Comparison of ENCODE assay signal across 8 cellular contexts in genomic region chr12:47021298-47021697, GRCh38. TPM values are rescaled to one million over a fixed set of nuclear protein-coding genes. Genes with fewer than 3 reads are reported as not detected.
A peak's percentile ranks its signal among the peaks of the same experiment; 100 is the strongest.
DNase-seq lines count a peak whose midpoint lies in the region; ATAC-seq and TF ChIP-seq lines count a peak whose summit lies in the region.

No MANE protein-coding gene starts in this region.

- H3K36me3 ChIP-seq in ovary = no peaks in the 10 kb centered on the region

- no peak for TF ChIP-seq EP300 in ovary (IDR thresholded peaks at IDR 0.05)

- H3K4me1 ChIP-seq in ovary (ENCODE audit: insufficient read depth) = no peaks in the 10 kb centered on the region

- H3K27ac ChIP-seq in ovary = no peak overlapping the region

- ATAC-seq in HG03108 (IDR thresholded peaks at IDR 0.05; ENCODE audit: unreplicated experiment) = no peak

- H3K27me3 ChIP-seq in ovary = no peaks in the 10 kb centered on the region

- no peak for TF ChIP-seq POLR2A in ovary (IDR thresholded peaks at IDR 0.05)

- WGBS in ovary, 3 donors = 49 to 50% (median 50%) methylated on average over 2 of the region's 2 CpGs

- no peaks in the 10 kb centered on the region for H3K9me3 ChIP-seq in ovary

- DNase-seq in AG08395 (ENCODE audit: low spot score) = peak; percentile 63
- peak; percentile 37 for DNase-seq in GM10266 (ENCODE audit: extremely low spot score)
- peak; percentile 23 for DNase-seq in NCI-H128 (lab: John Stamatoyannopoulos, UW; ENCODE audit: unreplicated experiment)
- peak; percentile 75 for DNase-seq in SW480 (ENCODE audit: low spot score)
- DNase-seq in fibroblast of pulmonary artery (ENCODE audit: low read depth) = peak; percentile 92
- DNase-seq in ovary = no peak
- no peak for DNase-seq in activated CD4-positive, alpha-beta T cell treated with anti-CD3 and anti-CD28 coated beads, Interleukin-2, amount 50 U/mL, for 4 hours

- TF ChIP-seq CTCF in GM10266 (IDR thresholded peaks at IDR 0.05; ENCODE audit: control insufficient read depth, insufficient read depth, low read depth, missing control alignments) (peak; percentile 70), fibroblast of pulmonary artery (IDR thresholded peaks at IDR 0.05; ENCODE audit: low read length, missing control alignments) (peak; percentile 63), ovary (IDR thresholded peaks at IDR 0.05) (peak; percentile 16 to 65 (median 55))

- H3K4me3 ChIP-seq in fibroblast of pulmonary artery (replicated peaks; ENCODE audit: low read depth, low read length) = no peak overlapping the region
- no peak overlapping the region for H3K4me3 ChIP-seq in ovary

- intact Hi-C loops in ovary (cut with DNase I) = no loop called here

RNA-seq across cellular contexts. Expression of gene PCED1B, which starts 58.1 kb away (rescaled TPM):
- 10 to 100 TPM in 6 of 7 donors, 1 to 10 TPM in 1; 9.9 to 27.2 (median 13.0) TPM for total RNA-seq in ovary
- polyA plus RNA-seq in ovary = 10 to 100 TPM; 12.1 to 19.6 TPM

RNA-seq across cellular contexts. Expression of gene AMIGO2, which starts 58.5 kb away (rescaled TPM):
- total RNA-seq in ovary = 10 to 100 TPM; 13.1 to 65.5 (median 31.4) TPM
- polyA plus RNA-seq in ovary = 10 to 100 TPM; 14.4 to 29.2 TPM

Comparison
In these comparisons a context has a peak if more than half of its experiments do, and no peak if none do; other contexts are left out.
1. DNase-seq: peak in AG08395 (single experiment), GM10266 (single experiment), NCI-H128 (single experiment), SW480 (single experiment) and fibroblast of pulmonary artery (single experiment); none in ovary (0 of 5) and activated CD4-positive, alpha-beta T cell treated with anti-CD3 and anti-CD28 coated beads, Interleukin-2, amount 50 U/mL, for 4 hours (0 of 2).
2. Peak in every context shown above with its lines, with median percentiles within 50 percentile points of each other: CTCF ChIP-seq.